In the genomic region with DNA sequence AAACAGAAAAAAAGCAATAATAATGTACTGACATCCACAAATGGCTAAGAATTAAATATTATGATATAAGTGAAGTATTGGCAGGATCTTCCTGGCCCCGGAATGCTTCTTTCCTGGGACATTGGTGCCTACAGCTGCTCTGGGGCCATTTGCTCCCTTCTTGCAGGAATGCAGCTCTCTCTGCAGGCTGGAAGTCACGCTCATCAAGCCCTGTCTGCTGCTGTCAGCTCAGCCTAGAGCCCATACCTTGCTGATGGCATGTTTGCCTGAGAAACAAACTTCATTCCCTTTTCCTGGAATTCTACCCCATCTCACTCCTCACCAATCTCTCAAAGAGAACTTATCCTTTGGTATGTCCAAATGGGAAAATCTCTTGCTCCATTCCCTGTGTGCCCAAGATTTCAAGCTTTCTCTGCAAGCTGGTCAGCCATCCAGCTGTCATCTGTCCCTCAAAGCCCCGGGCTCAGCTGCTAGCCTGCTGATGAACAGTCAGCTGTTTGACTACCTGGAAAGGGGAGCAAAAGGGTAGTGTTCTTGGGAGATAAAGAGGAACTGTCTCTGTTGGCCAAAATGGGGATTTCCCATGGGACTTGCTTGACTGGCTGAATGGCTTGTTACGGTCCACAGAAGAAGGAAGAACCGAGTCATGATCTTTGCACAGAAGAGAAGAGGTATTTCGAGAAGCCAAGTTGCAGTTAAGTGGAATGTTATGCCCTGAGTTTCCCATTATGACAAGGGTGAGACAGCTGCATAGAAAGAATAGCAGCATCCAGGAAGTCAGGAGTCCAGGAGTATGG, we compare ENCODE assay signal across 8 cellular contexts. TPM values are rescaled to one million over a fixed set of nuclear protein-coding genes. Genes with fewer than 3 reads are reported as not detected.
A peak's percentile ranks its signal among the peaks of the same experiment; 100 is the strongest.
DNase-seq lines count a peak whose midpoint lies in the region; ATAC-seq and TF ChIP-seq lines count a peak whose summit lies in the region.

No MANE protein-coding gene starts in this region.

- no peak overlapping the region for H3K4me3 ChIP-seq in GM12864 (ENCODE audit: low read depth, low read length)

- TF ChIP-seq CTCF in GM12864 (IDR thresholded peaks at IDR 0.05; ENCODE audit: low read depth, low read length, missing control alignments) = no peak

- H3K9me3 Mint-ChIP-seq in activated T-helper 17 cell treated with anti-CD3 and anti-CD28 coated beads, Interleukin-2, amount 50 U/mL, for 72 hours = peaks cover 15% of the 10 kb centered on the region

- H3K27me3 Mint-ChIP-seq in activated T-helper 17 cell treated with anti-CD3 and anti-CD28 coated beads, Interleukin-2, amount 50 U/mL, for 72 hours = peaks cover 8% of the 10 kb centered on the region

- no peak overlapping the region for H3K27ac Mint-ChIP-seq in activated T-helper 17 cell treated with anti-CD3 and anti-CD28 coated beads, Interleukin-2, amount 50 U/mL, for 72 hours

- H3K4me3 Mint-ChIP-seq in activated T-helper 17 cell treated with anti-CD3 and anti-CD28 coated beads, Interleukin-2, amount 50 U/mL, for 72 hours = no peak overlapping the region

- no peaks in the 10 kb centered on the region for H3K36me3 Mint-ChIP-seq in activated T-helper 17 cell treated with anti-CD3 and anti-CD28 coated beads, Interleukin-2, amount 50 U/mL, for 72 hours (ENCODE audit: low read depth)

- in situ Hi-C loops in KBM-7 (cut with MboI; ENCODE audit: low pct_unique_long_range_greater_than_20kb, low sequenced_read_pairs) = no loop called here

- H3K4me1 Mint-ChIP-seq in activated T-helper 17 cell treated with anti-CD3 and anti-CD28 coated beads, Interleukin-2, amount 50 U/mL, for 72 hours = no peaks in the 10 kb centered on the region

- DNase-seq in GM12864 (ENCODE audit: low read depth) (peak; percentile 65), left lobe of liver (ENCODE audit: low spot score) (peak; percentile 26), KBM-7 (no peak), cerebellar cortex (ENCODE audit: low spot score) (no peak)
- no peak for DNase-seq in activated naive CD4-positive, alpha-beta T cell treated with Interleukin-2 at 50 U/mL for 16 hours

- ATAC-seq in GM19467 (IDR thresholded peaks at IDR 0.05; ENCODE audit: unreplicated experiment) = peak; percentile 51
- ATAC-seq in HG03175 (IDR thresholded peaks at IDR 0.05; ENCODE audit: unreplicated experiment) = peak; percentile 56
- no peak for ATAC-seq in left lobe of liver
- no peak for ATAC-seq in activated T-helper 17 cell treated with anti-CD3 and anti-CD28 coated beads, Interleukin-2, amount 50 U/mL, for 72 hours (replicated peaks)

RNA-seq across cellular contexts. Expression of a gene that starts 12.0 kb away (rescaled TPM):
- 25.0 TPM for total RNA-seq in left lobe of liver
- 1 to 10 TPM; 1.7 to 4.4 TPM for total RNA-seq in activated T-helper 17 cell treated with anti-CD3 and anti-CD28 coated beads, Interleukin-2, amount 50 U/mL, for 72 hours

RNA-seq across cellular contexts. Expression of a gene that starts 31.1 kb away (rescaled TPM):
- 6.8 TPM for total RNA-seq in left lobe of liver
- 1 to 10 TPM in 1 of 2 donors, under 1 TPM in 1; 0.73 to 2.0 TPM for total RNA-seq in activated T-helper 17 cell treated with anti-CD3 and anti-CD28 coated beads, Interleukin-2, amount 50 U/mL, for 72 hours

RNA-seq across cellular contexts. Expression of a gene that starts 36.4 kb away (rescaled TPM):
- not detected for total RNA-seq in left lobe of liver
- not detected for total RNA-seq in activated T-helper 17 cell treated with anti-CD3 and anti-CD28 coated beads, Interleukin-2, amount 50 U/mL, for 72 hours

RNA-seq across cellular contexts. Expression of a gene that starts 53.2 kb away (rescaled TPM):
- 12.9 TPM for total RNA-seq in left lobe of liver
- total RNA-seq in activated T-helper 17 cell treated with anti-CD3 and anti-CD28 coated beads, Interleukin-2, amount 50 U/mL, for 72 hours = 10 to 100 TPM in 1 of 2 donors, 1 to 10 TPM in 1; 7.3 to 12.6 TPM

Comparison
In these comparisons a context has a peak if more than half of its experiments do, and no peak if none do; other contexts are left out.
1. DNase-seq: peak in GM12864 (single experiment) and left lobe of liver (single experiment); none in activated naive CD4-positive, alpha-beta T cell treated with Interleukin-2 at 50 U/mL for 16 hours (single experiment), KBM-7 (single experiment) and cerebellar cortex (single experiment).
2. ATAC-seq: peak in GM19467 (single experiment) and HG03175 (single experiment); none in left lobe of liver (single experiment) and activated T-helper 17 cell treated with anti-CD3 and anti-CD28 coated beads, Interleukin-2, amount 50 U/mL, for 72 hours (single experiment).